Comparison of ENCODE assay signal across 1 cellular context in the genomic region with DNA sequence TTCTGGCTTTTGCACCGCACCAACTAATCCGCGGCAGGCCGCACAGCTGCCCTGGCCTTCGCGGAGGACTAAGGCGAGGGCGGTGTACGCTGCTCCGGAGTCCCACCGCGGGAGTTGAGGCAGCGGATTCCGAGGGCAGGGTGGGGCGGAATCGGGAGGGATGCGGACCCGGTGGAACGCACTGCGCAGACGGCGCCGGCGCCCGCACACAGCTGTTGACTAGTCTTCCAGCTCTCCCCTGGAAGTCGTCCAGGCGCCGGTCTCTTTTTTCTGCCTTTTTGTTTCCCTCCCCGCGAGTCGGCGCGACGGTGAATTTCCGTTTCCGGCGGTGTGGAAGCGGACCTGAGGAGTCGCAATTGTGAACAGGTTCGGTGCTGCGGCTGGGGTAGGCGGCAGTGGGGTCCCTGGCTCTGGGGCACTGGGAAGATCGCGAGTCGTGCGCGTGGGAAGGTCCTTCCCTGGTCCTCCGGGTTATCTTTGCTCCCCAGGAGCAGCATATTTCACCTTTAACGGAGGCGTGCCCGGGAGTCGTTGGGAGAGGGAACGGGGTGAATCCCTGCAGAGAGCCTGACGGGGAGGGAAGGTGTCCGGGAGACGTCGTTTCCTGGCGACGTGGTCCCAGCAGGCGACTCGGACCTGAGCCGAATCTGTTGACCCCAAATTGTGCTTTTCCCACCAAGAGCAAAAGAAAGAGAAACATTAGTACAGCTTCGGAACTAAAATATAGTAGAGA.
TF ChIP-seq lines count a peak whose summit lies in the region.

TSS of gene ASAH2B (plus strand) at position 319 of the 733 bp plus-strand sequence. CDS start 5,195 bp downstream, outside the sequence.

TF ChIP-seq in HepG2, 621 proteins besides CTCF, POLR2A, EP300 and RAD21 (continued from another document and continues in another):
- TF ChIP-seq ZNF557 (CRISPR knock-in tag; IDR thresholded peaks at IDR 0.05), result peak; percentile 21; the same call in 1 of the 2 replicates
- no peak for TF ChIP-seq ZFP36 (IDR thresholded peaks at IDR 0.05; ENCODE audit: borderline replicate concordance, low read depth, low read length, partially characterized antibody)
- TF ChIP-seq PITX1 (CRISPR knock-in tag; IDR thresholded peaks at IDR 0.05), result peak; percentile 46
- TF ChIP-seq ATM (IDR thresholded peaks at IDR 0.05; ENCODE audit: borderline replicate concordance), result no peak
- TF ChIP-seq, protein P1, sequence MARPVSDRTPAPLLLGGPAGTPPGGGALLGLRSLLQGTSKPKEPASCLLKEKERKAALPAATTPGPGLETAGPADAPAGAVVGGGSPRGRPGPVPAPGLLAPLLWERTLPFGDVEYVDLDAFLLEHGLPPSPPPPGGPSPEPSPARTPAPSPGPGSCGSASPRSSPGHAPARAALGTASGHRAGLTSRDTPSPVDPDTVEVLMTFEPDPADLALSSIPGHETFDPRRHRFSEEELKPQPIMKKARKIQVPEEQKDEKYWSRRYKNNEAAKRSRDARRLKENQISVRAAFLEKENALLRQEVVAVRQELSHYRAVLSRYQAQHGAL (CRISPR knock-in tag; IDR thresholded peaks at IDR 0.05; ENCODE audit: not compliant biosample characterization), result peak; percentile 54
- TF ChIP-seq HNRNPH1 (optimal IDR thresholded peaks at IDR 0.05; ENCODE audit: low read depth, low read length), result peak; percentile 49
- no peak for TF ChIP-seq ZNF75D (CRISPR knock-in tag; IDR thresholded peaks at IDR 0.05; ENCODE audit: borderline replicate concordance)
- no peak for TF ChIP-seq ZNF318 (CRISPR knock-in tag; IDR thresholded peaks at IDR 0.05)
- no peak for TF ChIP-seq FOXO4 (CRISPR knock-in tag; conservative IDR thresholded peaks at IDR 0.05)
- peak; percentile 92 for TF ChIP-seq POLR2AphosphoS5 (IDR thresholded peaks at IDR 0.05; ENCODE audit: low read depth, low read length)
- TF ChIP-seq ARHGAP35 (CRISPR knock-in tag; IDR thresholded peaks at IDR 0.05; ENCODE audit: borderline replicate concordance), result peak; percentile 42; the same call in 1 of the 2 replicates
- TF ChIP-seq ZMYM3 (CRISPR knock-in tag; IDR thresholded peaks at IDR 0.05), result no peak
- peak; percentile 82 for TF ChIP-seq ZNF788 (CRISPR knock-in tag; IDR thresholded peaks at IDR 0.05; ENCODE audit: borderline replicate concordance)
- no peak for TF ChIP-seq SMC3 (IDR thresholded peaks at IDR 0.05; ENCODE audit: low read length)
- TF ChIP-seq NR2C2 (CRISPR knock-in tag; IDR thresholded peaks at IDR 0.05; ENCODE audit: borderline replicate concordance), result no peak; the same call in 1 of the 2 replicates
- peak; percentile 12 for TF ChIP-seq FOXA3 (CRISPR knock-in tag; IDR thresholded peaks at IDR 0.05)
- no peak; the same call in 1 of the 2 replicates for TF ChIP-seq REPIN1 (CRISPR knock-in tag; IDR thresholded peaks at IDR 0.05; ENCODE audit: borderline replicate concordance, low read depth)
- TF ChIP-seq FOSL1 (CRISPR knock-in tag; IDR thresholded peaks at IDR 0.05; ENCODE audit: borderline replicate concordance), result no peak
- peak; percentile 55; the same call in 1 of the 2 replicates for TF ChIP-seq AFF4 (CRISPR knock-in tag; IDR thresholded peaks at IDR 0.05)
- no peak for TF ChIP-seq ZNF260 (CRISPR knock-in tag; IDR thresholded peaks at IDR 0.05; ENCODE audit: borderline replicate concordance, low read depth)
- peak; percentile 76 for TF ChIP-seq SKI (IDR thresholded peaks at IDR 0.05; ENCODE audit: partially characterized antibody)
- TF ChIP-seq MTF1 (CRISPR knock-in tag; IDR thresholded peaks at IDR 0.05), result peak; percentile 75; the same call in 1 of the 2 replicates
- peak; percentile 54; the same call in 1 of the 2 replicates for TF ChIP-seq ZNF800 (CRISPR knock-in tag; IDR thresholded peaks at IDR 0.05)
- no peak for TF ChIP-seq SRSF9 (IDR thresholded peaks at IDR 0.05; ENCODE audit: borderline replicate concordance, insufficient read depth, low read depth, low read length, poor library complexity, severe bottlenecking)
- peak; percentile 81 for TF ChIP-seq ZNF777 (CRISPR knock-in tag; IDR thresholded peaks at IDR 0.05)
- TF ChIP-seq ZNF563 (CRISPR knock-in tag; IDR thresholded peaks at IDR 0.05), result peak; percentile 78
- no peak for TF ChIP-seq ELF1 (CRISPR knock-in tag; IDR thresholded peaks at IDR 0.05)
- peak; percentile 81; the same call in 1 of the 2 replicates for TF ChIP-seq ZSCAN9 (CRISPR knock-in tag; IDR thresholded peaks at IDR 0.05; ENCODE audit: borderline replicate concordance)
- peak; percentile 84; the same call in 1 of the 2 replicates for TF ChIP-seq KDM2A (CRISPR knock-in tag; IDR thresholded peaks at IDR 0.05; ENCODE audit: borderline replicate concordance, low read depth)
- TF ChIP-seq ZNF564 (CRISPR knock-in tag; IDR thresholded peaks at IDR 0.05), result no peak
- TF ChIP-seq, protein P2, sequence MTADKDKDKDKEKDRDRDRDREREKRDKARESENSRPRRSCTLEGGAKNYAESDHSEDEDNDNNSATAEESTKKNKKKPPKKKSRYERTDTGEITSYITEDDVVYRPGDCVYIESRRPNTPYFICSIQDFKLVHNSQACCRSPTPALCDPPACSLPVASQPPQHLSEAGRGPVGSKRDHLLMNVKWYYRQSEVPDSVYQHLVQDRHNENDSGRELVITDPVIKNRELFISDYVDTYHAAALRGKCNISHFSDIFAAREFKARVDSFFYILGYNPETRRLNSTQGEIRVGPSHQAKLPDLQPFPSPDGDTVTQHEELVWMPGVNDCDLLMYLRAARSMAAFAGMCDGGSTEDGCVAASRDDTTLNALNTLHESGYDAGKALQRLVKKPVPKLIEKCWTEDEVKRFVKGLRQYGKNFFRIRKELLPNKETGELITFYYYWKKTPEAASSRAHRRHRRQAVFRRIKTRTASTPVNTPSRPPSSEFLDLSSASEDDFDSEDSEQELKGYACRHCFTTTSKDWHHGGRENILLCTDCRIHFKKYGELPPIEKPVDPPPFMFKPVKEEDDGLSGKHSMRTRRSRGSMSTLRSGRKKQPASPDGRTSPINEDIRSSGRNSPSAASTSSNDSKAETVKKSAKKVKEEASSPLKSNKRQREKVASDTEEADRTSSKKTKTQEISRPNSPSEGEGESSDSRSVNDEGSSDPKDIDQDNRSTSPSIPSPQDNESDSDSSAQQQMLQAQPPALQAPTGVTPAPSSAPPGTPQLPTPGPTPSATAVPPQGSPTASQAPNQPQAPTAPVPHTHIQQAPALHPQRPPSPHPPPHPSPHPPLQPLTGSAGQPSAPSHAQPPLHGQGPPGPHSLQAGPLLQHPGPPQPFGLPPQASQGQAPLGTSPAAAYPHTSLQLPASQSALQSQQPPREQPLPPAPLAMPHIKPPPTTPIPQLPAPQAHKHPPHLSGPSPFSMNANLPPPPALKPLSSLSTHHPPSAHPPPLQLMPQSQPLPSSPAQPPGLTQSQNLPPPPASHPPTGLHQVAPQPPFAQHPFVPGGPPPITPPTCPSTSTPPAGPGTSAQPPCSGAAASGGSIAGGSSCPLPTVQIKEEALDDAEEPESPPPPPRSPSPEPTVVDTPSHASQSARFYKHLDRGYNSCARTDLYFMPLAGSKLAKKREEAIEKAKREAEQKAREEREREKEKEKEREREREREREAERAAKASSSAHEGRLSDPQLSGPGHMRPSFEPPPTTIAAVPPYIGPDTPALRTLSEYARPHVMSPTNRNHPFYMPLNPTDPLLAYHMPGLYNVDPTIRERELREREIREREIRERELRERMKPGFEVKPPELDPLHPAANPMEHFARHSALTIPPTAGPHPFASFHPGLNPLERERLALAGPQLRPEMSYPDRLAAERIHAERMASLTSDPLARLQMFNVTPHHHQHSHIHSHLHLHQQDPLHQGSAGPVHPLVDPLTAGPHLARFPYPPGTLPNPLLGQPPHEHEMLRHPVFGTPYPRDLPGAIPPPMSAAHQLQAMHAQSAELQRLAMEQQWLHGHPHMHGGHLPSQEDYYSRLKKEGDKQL (CRISPR knock-in tag; IDR thresholded peaks at IDR 0.05; ENCODE audit: low read depth), result no peak
